Comparison of ENCODE assay signal across 20 cellular contexts in genomic region chr12:116266631-116267349, GRCh38. TPM values are rescaled to one million over a fixed set of nuclear protein-coding genes. Genes with fewer than 3 reads are reported as not detected.
A peak's percentile ranks its signal among the peaks of the same experiment; 100 is the strongest.
DNase-seq lines count a peak whose midpoint lies in the region; ATAC-seq and TF ChIP-seq lines count a peak whose summit lies in the region.
"Had no signal": no experiment of that assay in that cellular context is flagged by ENCODE, and none has a peak within 500 bp of the region (broad histone marks: within the 10 kb centered on the region; RNA-seq: fewer than 3 reads in every experiment).

No MANE protein-coding gene starts in this region.

- H3K27ac ChIP-seq in skeletal muscle tissue (ENCODE audit: low read depth, low read length), result no peak overlapping the region
- H3K27ac ChIP-seq: transverse colon had no signal

- peak; percentile 43 for ATAC-seq in activated CD4-positive, alpha-beta T cell treated with anti-CD3 and anti-CD28 coated beads for 36 hours
- no peak for ATAC-seq in activated CD8-positive, alpha-beta T cell treated with anti-CD3 and anti-CD28 coated beads for 36 hours
- no peak for ATAC-seq in GM19463 (IDR thresholded peaks at IDR 0.05; ENCODE audit: unreplicated experiment)
- ATAC-seq: stimulated activated naive CD8-positive, alpha-beta T cell treated with anti-CD3 and anti-CD28 coated beads, Interleukin-15, Interleukin-2, amounts not matched to agents 100 U/mL and 50 U/mL, for 24 hours; T-helper 17 cell had no signal

- peaks cover 41% of the 10 kb centered on the region for H3K4me1 Mint-ChIP-seq in activated CD4-positive, alpha-beta T cell treated with anti-CD3 and anti-CD28 coated beads for 36 hours
- peaks cover 42% of the 10 kb centered on the region for H3K4me1 Mint-ChIP-seq in activated CD8-positive, alpha-beta T cell treated with anti-CD3 and anti-CD28 coated beads for 36 hours (ENCODE audit: low read depth)

- no peaks in the 10 kb centered on the region for H3K9me3 ChIP-seq in adipocyte (ENCODE audit: control insufficient read depth, low read length)
- no peaks in the 10 kb centered on the region for H3K9me3 ChIP-seq in skeletal muscle tissue (ENCODE audit: control insufficient read depth in 3 of 3, low read length in 3 of 3)
- H3K9me3 ChIP-seq: gastrocnemius medialis, transverse colon had no signal

- H3K27me3 ChIP-seq in adipocyte (replicated peaks; ENCODE audit: control insufficient read depth, insufficient read depth, low read length) (no peaks in the 10 kb centered on the region), skeletal muscle tissue (ENCODE audit: control insufficient read depth in 3 of 3, insufficient read depth in 3 of 3, low read length in 3 of 3) (no peaks in the 10 kb centered on the region)
- H3K27me3 ChIP-seq: gastrocnemius medialis, transverse colon had no signal

- TF ChIP-seq CTCF in fibroblast of pulmonary artery (IDR thresholded peaks at IDR 0.05; ENCODE audit: low read length, missing control alignments), result no peak
- no peak for TF ChIP-seq CTCF in activated CD8-positive, alpha-beta T cell treated with anti-CD3 and anti-CD28 coated beads for 36 hours (IDR thresholded peaks at IDR 0.05)

- H3K4me3 ChIP-seq in adipocyte (ENCODE audit: low read length) (peak overlapping the region; percentile 59), fibroblast of pulmonary artery (replicated peaks; ENCODE audit: low read depth, low read length) (no peak overlapping the region), skeletal muscle tissue (ENCODE audit: low read length in 3 of 3) (no peak overlapping the region)
- H3K4me3 ChIP-seq: gastrocnemius medialis, transverse colon had no signal

- intact Hi-C loops in activated CD4-positive, alpha-beta T cell treated with anti-CD3 and anti-CD28 coated beads for 36 hours (cut with DNase I, micrococcal nuclease), result no loop called here
- intact Hi-C loops in activated CD8-positive, alpha-beta T cell treated with anti-CD3 and anti-CD28 coated beads for 36 hours (cut with micrococcal nuclease), result no loop called here

- H3K27ac Mint-ChIP-seq in activated CD4-positive, alpha-beta T cell treated with anti-CD3 and anti-CD28 coated beads for 36 hours, result no peak overlapping the region
- no peak overlapping the region for H3K27ac Mint-ChIP-seq in activated CD8-positive, alpha-beta T cell treated with anti-CD3 and anti-CD28 coated beads for 36 hours
- H3K27ac Mint-ChIP-seq: activated T-helper 2 cell treated with anti-CD3 and anti-CD28 coated beads, Interferon-gamma antibody, Interleukin-2, Interleukin-4, amounts not matched to agents 10 μg/mL and 5 μg/mL and 100 μg/mL, durations not matched to agents 14 hours and 24 hours and 36 hours; CD4-positive, alpha-beta T cell; T-helper 17 cell; WTC11 had no signal

- H3K9me3 Mint-ChIP-seq in activated CD4-positive, alpha-beta T cell treated with anti-CD3 and anti-CD28 coated beads for 36 hours (ENCODE audit: low read depth), result no peaks in the 10 kb centered on the region
- H3K9me3 Mint-ChIP-seq in activated CD8-positive, alpha-beta T cell treated with anti-CD3 and anti-CD28 coated beads for 36 hours, result peaks cover 2% of the 10 kb centered on the region
- H3K9me3 Mint-ChIP-seq: activated T-helper 2 cell treated with anti-CD3 and anti-CD28 coated beads, Interferon-gamma antibody, Interleukin-2, Interleukin-4, amounts not matched to agents 10 μg/mL and 5 μg/mL and 100 μg/mL, durations not matched to agents 14 hours and 24 hours and 36 hours; CD4-positive, alpha-beta T cell; WTC11 had no signal

- no peaks in the 10 kb centered on the region for H3K36me3 Mint-ChIP-seq in activated CD4-positive, alpha-beta T cell treated with anti-CD3 and anti-CD28 coated beads for 36 hours (ENCODE audit: low read depth)
- H3K36me3 Mint-ChIP-seq in activated CD8-positive, alpha-beta T cell treated with anti-CD3 and anti-CD28 coated beads for 36 hours (ENCODE audit: low read depth), result peaks cover 3% of the 10 kb centered on the region
- H3K36me3 Mint-ChIP-seq: WTC11 had no signal

- DNase-seq in activated CD4-positive, alpha-beta T cell treated with anti-CD3 and anti-CD28 coated beads for 36 hours, result no peak
- no peak for DNase-seq in activated CD4-positive, alpha-beta T cell treated with anti-CD3 and anti-CD28 coated beads, Interleukin-2, amount 50 U/mL, for 48 hours
- no peak for DNase-seq in adipocyte (ENCODE audit: low read depth)
- DNase-seq in fibroblast of pulmonary artery (ENCODE audit: low read depth), result peak; percentile 45
- no peak for DNase-seq in activated CD8-positive, alpha-beta T cell treated with anti-CD3 and anti-CD28 coated beads for 36 hours
- DNase-seq in globus pallidus (ENCODE audit: low spot score), result no peak
- DNase-seq: amygdala; CD4-positive, alpha-beta T cell; DND-41; gastrocnemius medialis; left cardiac atrium; NCI-H1092; SHP77; stimulated activated naive CD8-positive, alpha-beta T cell treated with anti-CD3 and anti-CD28 coated beads, Interleukin-15, Interleukin-2, amounts not matched to agents 100 U/mL and 50 U/mL, for 24 hours; T-helper 17 cell; transverse colon had no signal

- H3K9ac ChIP-seq in adipocyte (ENCODE audit: low read length) (peak overlapping the region; percentile 27), skeletal muscle tissue (ENCODE audit: low read depth in 1 of 3, low read length in 3 of 3) (peak overlapping the region in 2 of 3 donors; percentile 18 to 54)

- POLR2A ChIA-PET in activated CD4-positive, alpha-beta T cell treated with anti-CD3 and anti-CD28 coated beads for 36 hours (lab: Charles Lee), result no interaction called here
- POLR2A ChIA-PET in activated CD8-positive, alpha-beta T cell treated with anti-CD3 and anti-CD28 coated beads for 36 hours (lab: Charles Lee), result no interaction called here

- no peaks in the 10 kb centered on the region for H3K27me3 Mint-ChIP-seq in activated CD4-positive, alpha-beta T cell treated with anti-CD3 and anti-CD28 coated beads for 36 hours
- no peaks in the 10 kb centered on the region for H3K27me3 Mint-ChIP-seq in activated CD8-positive, alpha-beta T cell treated with anti-CD3 and anti-CD28 coated beads for 36 hours
- H3K27me3 Mint-ChIP-seq: CD4-positive, alpha-beta T cell; T-helper 17 cell had no signal

- no peak overlapping the region for H3K4me3 Mint-ChIP-seq in activated CD4-positive, alpha-beta T cell treated with anti-CD3 and anti-CD28 coated beads for 36 hours
- no peak overlapping the region for H3K4me3 Mint-ChIP-seq in activated CD8-positive, alpha-beta T cell treated with anti-CD3 and anti-CD28 coated beads for 36 hours
- H3K4me3 Mint-ChIP-seq: CD4-positive, alpha-beta T cell; T-helper 17 cell; WTC11 had no signal

- CTCF ChIA-PET in activated CD4-positive, alpha-beta T cell treated with anti-CD3 and anti-CD28 coated beads for 36 hours (lab: Charles Lee), result interaction anchor here (0.6 to 1.0 kb wide), 3 partner anchors 10 to 24 kb away, joined by 3 to 4 read pairs (median 3); no protein-coding TSS in a partner anchor
- CTCF ChIA-PET in activated CD8-positive, alpha-beta T cell treated with anti-CD3 and anti-CD28 coated beads for 36 hours (lab: Charles Lee), result interaction anchor here (0.7 to 2.1 kb wide), 4 partner anchors 20 to 442 kb away, joined by 4 to 8 read pairs (median 4); no protein-coding TSS in a partner anchor

- peaks cover 60% of the 10 kb centered on the region for H3K4me1 ChIP-seq in adipocyte (ENCODE audit: control insufficient read depth, insufficient read depth, low read length)
- peaks cover 37 to 44% (median 39%) of the 10 kb centered on the region in 3 donors for H3K4me1 ChIP-seq in skeletal muscle tissue (ENCODE audit: control insufficient read depth in 3 of 3, insufficient read depth in 3 of 3, low read length in 3 of 3)

- no peaks in the 10 kb centered on the region for H3K36me3 ChIP-seq in adipocyte (ENCODE audit: control insufficient read depth, insufficient read depth, low read length, severe bottlenecking)
- H3K36me3 ChIP-seq in skeletal muscle tissue (ENCODE audit: control insufficient read depth in 3 of 3, insufficient read depth in 3 of 3, low read length in 3 of 3), result no peaks in the 10 kb centered on the region
- H3K36me3 ChIP-seq: gastrocnemius medialis, transverse colon had no signal

RNA-seq across cellular contexts. Expression of gene MED13L, which starts 10.7 kb away (rescaled TPM):
- 10 to 100 TPM; 38.5 to 41.9 TPM for total RNA-seq in activated CD4-positive, alpha-beta T cell treated with anti-CD3 and anti-CD28 coated beads for 36 hours
- 179 TPM for total RNA-seq in skeletal muscle tissue
- total RNA-seq in activated CD8-positive, alpha-beta T cell treated with anti-CD3 and anti-CD28 coated beads for 36 hours, result 10 to 100 TPM; 39.5 to 41.8 TPM
